ENCODE assay signal across 22 cellular contexts in the genomic region with DNA sequence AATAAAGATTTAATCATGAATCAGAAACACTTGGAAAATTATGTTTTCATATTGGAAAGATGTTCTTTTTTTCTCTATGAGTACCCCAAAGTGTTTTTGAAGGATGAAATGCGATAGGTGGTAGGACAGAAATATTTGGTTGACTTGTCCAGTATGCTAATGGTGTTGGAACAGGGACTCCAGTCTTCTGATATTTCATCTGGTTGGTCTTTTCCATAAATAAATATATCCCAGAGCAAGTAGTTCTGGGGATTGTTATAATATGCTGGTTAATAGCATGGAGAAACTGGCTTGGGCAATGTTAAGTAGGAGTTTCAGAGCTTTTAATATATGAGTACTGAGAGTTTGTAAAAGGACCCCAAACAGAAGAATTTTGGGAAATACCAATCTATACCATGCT.
"Had no signal": no experiment of that assay in that cellular context is flagged by ENCODE, and none has a peak within 500 bp of the region (broad histone marks: within the 10 kb centered on the region; RNA-seq: fewer than 3 reads in every experiment).

No MANE protein-coding gene starts in this region.

- H3K36me3 ChIP-seq: SJSA1 had no signal

- H3K4me2 ChIP-seq: SK-N-SH had no signal

- H3K9me3 ChIP-seq: SJSA1, SK-N-SH had no signal

- H3K27ac ChIP-seq: HL-60, SJSA1 had no signal

- H3K4me3 ChIP-seq: SJSA1 had no signal

- DNase-seq: KBM-7, NCI-H1092, NCI-H1105 treated with DMSO at 0.1 percent for 48 hours, NCI-H1417 treated with DMSO at 0.1 percent for 48 hours, NCI-H146, NCI-H1694 treated with DMSO at 0.1 percent for 48 hours, NCI-H1930, NCI-H2081 treated with DMSO at 0.1 percent for 48 hours, NCI-H2171, NCI-H226, NCI-H446 treated with DMSO at 0.1 percent for 48 hours, NCI-H510A treated with DMSO at 0.1 percent for 48 hours, NCI-H774, Right ventricle myocardium superior, RPMI8226, SIG-M5, SK-N-SH, SW 1271 had no signal

- H3K9ac ChIP-seq: SK-N-SH had no signal

- H3K27me3 ChIP-seq: SJSA1 had no signal

- FAIRE-seq: HTR-8/SVneo, RCC 7860 had no signal
